10 cellular contexts compared by ENCODE assay signal in the genomic region with DNA sequence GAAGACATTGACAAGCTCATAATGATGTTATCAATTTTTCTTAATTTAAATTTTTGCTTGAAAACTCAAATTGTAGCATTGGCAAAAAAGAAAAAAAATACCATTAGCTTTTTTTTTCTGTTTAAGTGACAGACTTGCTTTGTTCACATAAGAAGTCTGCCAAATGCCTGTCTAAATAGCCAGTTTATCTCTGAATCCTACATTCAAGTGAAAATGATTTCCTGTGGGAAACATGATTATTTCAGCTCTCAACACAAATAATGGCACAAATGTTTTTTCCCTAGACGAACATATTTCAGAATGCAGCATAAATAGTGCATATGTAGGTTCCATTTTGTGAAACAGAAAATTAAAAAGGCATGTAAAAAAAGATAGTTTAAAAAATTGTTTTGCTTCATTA. TPM values are rescaled to one million over a fixed set of nuclear protein-coding genes. Genes with fewer than 3 reads are reported as not detected.
"Had no signal": no experiment of that assay in that cellular context is flagged by ENCODE, and none has a peak within 500 bp of the region (broad histone marks: within the 10 kb centered on the region; RNA-seq: fewer than 3 reads in every experiment).

No MANE protein-coding gene starts in this region.

- H3K27ac ChIP-seq: GM23248, HL-60 had no signal

- H3K4me3 ChIP-seq: GM23248, K562 had no signal

- H2AFZ ChIP-seq: GM23248 had no signal

- H3K9ac ChIP-seq: GM23248 had no signal

- FAIRE-seq: K562 had no signal

- ATAC-seq: K562 had no signal

- DNase-seq: GM23248, GOT3, H7, HCEC 1CT, IMR-90, KG1 had no signal

RNA-seq across cellular contexts. Expression of a gene that starts 23.5 kb away (rescaled TPM):
- total RNA-seq: GM23248, H4, H7, HT1080, IMR-90, K562 had no signal
- polyA plus RNA-seq: GM23248, IMR-90, K562 had no signal
